In the genomic region with DNA sequence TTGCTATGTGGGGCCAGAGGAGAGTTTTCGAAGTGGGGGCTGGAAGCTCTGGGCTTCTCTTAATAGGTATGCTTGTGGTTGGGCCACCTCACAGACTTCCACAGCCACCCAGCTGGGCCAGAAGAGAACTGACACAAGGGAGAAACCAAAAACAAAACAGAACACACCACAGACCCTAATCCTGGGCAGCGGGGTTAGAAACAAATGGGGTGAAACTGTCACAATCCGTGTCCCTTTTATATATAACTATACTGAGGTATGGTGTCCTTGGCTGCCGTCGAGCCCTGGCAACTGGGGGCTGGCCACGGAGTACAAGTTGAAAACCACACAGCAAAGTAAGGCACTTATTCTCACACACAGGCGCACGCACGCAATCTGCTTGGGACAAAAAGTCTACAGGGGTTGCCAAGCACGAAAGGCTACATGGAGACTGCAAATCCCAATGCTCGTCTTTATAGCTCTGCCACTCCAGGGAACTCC, we compare ENCODE assay signal across 8 cellular contexts.
A peak's percentile ranks its signal among the peaks of the same experiment; 100 is the strongest.
DNase-seq lines count a peak whose midpoint lies in the region; ATAC-seq and TF ChIP-seq lines count a peak whose summit lies in the region.

No MANE protein-coding gene starts in this region.

- peak overlapping the region; percentile 67 for H3K9ac ChIP-seq in KMS-11

- H3K4me1 ChIP-seq in KMS-11 (ENCODE audit: low read depth, poor library complexity, severe bottlenecking): peaks cover 98% of the 10 kb centered on the region
- peaks cover 4 to 29% of the 10 kb centered on the region in 2 donors for H3K4me1 ChIP-seq in muscle layer of duodenum (ENCODE audit: control insufficient read depth in 1 of 2, insufficient read depth in 2 of 2, low read length in 2 of 2)

- peaks cover 3% of the 10 kb centered on the region; the same call in 1 of the 2 replicates for H3K79me2 ChIP-seq in KMS-11 (ENCODE audit: insufficient read depth, low read depth)

- DNase-seq in NCI-H524 treated with DMSO at 0.1 percent for 48 hours (lab: John Stamatoyannopoulos, UW) (no peak), ureter (ENCODE audit: low spot score) (no peak), C1 segment of cervical spinal cord (lab: John Stamatoyannopoulos, UW) (no peak), HuH-7.5 (ENCODE audit: low spot score) (no peak)

- H3K4me3 ChIP-seq in KMS-11 (IDR thresholded peaks at IDR 0.05; ENCODE audit: insufficient read depth, low read depth, low read length) (no peak overlapping the region), muscle layer of duodenum (ENCODE audit: low read depth in 1 of 2, low read length in 2 of 2) (no peak overlapping the region)

- H3K27ac ChIP-seq in KMS-11: peak overlapping the region; percentile 91
- peak overlapping the region; percentile 53 for H3K27ac ChIP-seq in muscle layer of duodenum (ENCODE audit: low read length)

- H4K20me1 ChIP-seq in KMS-11 (ENCODE audit: insufficient read depth): no peaks in the 10 kb centered on the region

- peak; percentile 30 for TF ChIP-seq POLR2A in GM18505 (IDR thresholded peaks at IDR 0.05; ENCODE audit: borderline replicate concordance, extremely low read depth, insufficient read depth, insufficient read length)

- no peaks in the 10 kb centered on the region for H3K9me3 ChIP-seq in muscle layer of duodenum (ENCODE audit: control insufficient read depth in 1 of 2, low read length in 2 of 2)

- no peaks in the 10 kb centered on the region for H3K27me3 ChIP-seq in KMS-11 (ENCODE audit: insufficient read depth, low read depth)
- no peaks in the 10 kb centered on the region for H3K27me3 ChIP-seq in muscle layer of duodenum (ENCODE audit: low read depth, low read length)

- no peaks in the 10 kb centered on the region for H3K36me3 ChIP-seq in KMS-11 (ENCODE audit: insufficient read depth)
- peaks cover 8 to 18% of the 10 kb centered on the region in 2 donors for H3K36me3 ChIP-seq in muscle layer of duodenum (ENCODE audit: control insufficient read depth in 1 of 2, insufficient read depth in 2 of 2, low read length in 2 of 2)

- no peak for TF ChIP-seq CTCF in KMS-11 (conservative IDR thresholded peaks at IDR 0.05; ENCODE audit: low read depth, low read length)

- H2AFZ ChIP-seq in KMS-11 (ENCODE audit: low read depth): no peak overlapping the region

- peak; percentile 29 for ATAC-seq in GM18505 (IDR thresholded peaks at IDR 0.05; ENCODE audit: unreplicated experiment)
- peak; percentile 41 for ATAC-seq in GM21786 (IDR thresholded peaks at IDR 0.05; ENCODE audit: unreplicated experiment)

- H3K4me2 ChIP-seq in KMS-11: peak overlapping the region; percentile 72
